Comparison of ENCODE assay signal across 9 cellular contexts in the genomic region with DNA sequence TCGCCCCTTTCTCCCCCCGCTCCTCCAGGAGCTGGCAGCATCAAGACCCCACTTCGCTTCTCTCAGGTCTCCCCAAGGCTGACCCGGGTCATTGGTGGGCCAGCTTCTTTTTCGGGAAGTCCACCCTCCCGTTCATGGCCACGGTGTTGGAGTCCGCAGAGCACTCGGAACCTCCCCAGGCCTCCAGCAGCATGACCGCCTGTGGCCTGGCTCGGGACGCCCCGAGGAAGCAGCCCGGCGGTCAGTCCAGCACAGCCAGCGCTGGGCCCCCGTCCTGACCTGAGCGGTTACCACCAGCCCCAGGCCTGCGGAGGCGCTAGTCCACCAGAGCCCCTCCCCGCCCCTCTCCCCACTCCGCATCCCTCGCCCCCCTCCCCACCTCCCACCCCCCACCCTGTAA. TPM values are rescaled to one million over a fixed set of nuclear protein-coding genes. Genes with fewer than 3 reads are reported as not detected.
A peak's percentile ranks its signal among the peaks of the same experiment; 100 is the strongest.
DNase-seq lines count a peak whose midpoint lies in the region; ATAC-seq and TF ChIP-seq lines count a peak whose summit lies in the region.
"Had no signal": no experiment of that assay in that cellular context is flagged by ENCODE, and none has a peak within 500 bp of the region (broad histone marks: within the 10 kb centered on the region; RNA-seq: fewer than 3 reads in every experiment).

No MANE protein-coding gene starts in this region.

- peaks cover 14 to 54% (median 33%) of the 10 kb centered on the region in 6 donors for H3K4me1 ChIP-seq in spleen

- H3K36me3 ChIP-seq in spleen: peaks cover 0 to 25% (median 8%) of the 10 kb centered on the region in 6 donors

- H3K27me3 ChIP-seq in spleen (replicated peaks in 1 of 7): peaks cover 0 to 23% (median 0%) of the 10 kb centered on the region in 7 donors

- 45 to 73% (median 65%) methylated on average over 14 to 23 of the region's 23 CpGs for WGBS in spleen, 5 donors

- TF ChIP-seq CTCF in HFF-Myc (IDR thresholded peaks at IDR 0.05; ENCODE audit: low read depth, low read length, missing control alignments) (no peak), spleen (IDR thresholded peaks at IDR 0.05 in 8 of 11, conservative IDR thresholded peaks at IDR 0.05 in 3 of 11) (no peak)

- DNase-seq in HFF-Myc (ENCODE audit: extremely low read depth, low read depth): no peak
- peak; percentile 72 for DNase-seq in iPS-NIHi11 (ENCODE audit: low spot score)
- DNase-seq in spleen: peak; percentile 82
- no peak for DNase-seq in NCI-H2029 (lab: John Stamatoyannopoulos, UW)
- no peak for DNase-seq in foreskin melanocyte

- peaks cover 0 to 12% (median 8%) of the 10 kb centered on the region in 8 donors for H3K9me3 ChIP-seq in spleen

- TF ChIP-seq POLR2A in spleen (IDR thresholded peaks at IDR 0.05): no peak

- peak overlapping the region; percentile 92 for H3K27ac ChIP-seq in angular gyrus (ENCODE audit: low read depth, low read length)
- peak overlapping the region in 3 of 8 donors; percentile 92 to 96 (median 94) for H3K27ac ChIP-seq in spleen

- H3K4me3 ChIP-seq in HFF-Myc (replicated peaks; ENCODE audit: low read depth, low read length) (peak overlapping the region; percentile 70), spleen (peak overlapping the region; percentile 78 to 97 (median 88))

- intact Hi-C loops in spleen (cut with DNase I; ENCODE audit: low total_unique reads): no loop called here

- ATAC-seq in GM19035 (IDR thresholded peaks at IDR 0.05; ENCODE audit: unreplicated experiment) (no peak), HG02610 (IDR thresholded peaks at IDR 0.05; ENCODE audit: unreplicated experiment) (no peak)

RNA-seq across cellular contexts. Expression of a gene that starts 1.0 kb away (rescaled TPM):
- 100 to 1,000 TPM in 4 of 7 donors, 10 to 100 TPM in 3; 68.8 to 167 (median 105) TPM for total RNA-seq in spleen
- 100 to 1,000 TPM; 123 to 275 (median 186) TPM for polyA plus RNA-seq in spleen

RNA-seq across cellular contexts. Expression of a gene that starts 15.6 kb away (rescaled TPM):
- 1 to 10 TPM in 1 of 7 donors, under 1 TPM in 6; 0.20 to 1.0 (median 0.77) TPM for total RNA-seq in spleen
- under 1 TPM; 0.55 to 0.72 (median 0.64) TPM for polyA plus RNA-seq in spleen

RNA-seq across cellular contexts. Expression of a gene that starts 22.7 kb away (rescaled TPM):
- 1 to 10 TPM in 3 of 7 donors, under 1 TPM in 4; 0.39 to 1.4 (median 0.54) TPM for total RNA-seq in spleen
- under 1 TPM; 0.48 to 0.57 (median 0.53) TPM for polyA plus RNA-seq in spleen

RNA-seq across cellular contexts. Expression of a gene that starts 25.9 kb away (rescaled TPM):
- 1 to 10 TPM in 4 of 7 donors, under 1 TPM in 1, not detected in 2; 0.46 to 1.5 (median 1.2) TPM for total RNA-seq in spleen
- under 1 TPM; 0.07 to 0.19 (median 0.12) TPM for polyA plus RNA-seq in spleen
- total RNA-seq: dermis microvascular lymphatic vessel endothelial cell had no signal

RNA-seq across cellular contexts. Expression of a gene that starts 32.4 kb away (rescaled TPM):
- 1 to 10 TPM in 4 of 7 donors, under 1 TPM in 3; 0.33 to 2.0 (median 1.0) TPM for total RNA-seq in spleen
- 1 to 10 TPM in 1 of 3 donors, under 1 TPM in 2; 0.91 to 1.8 (median 0.98) TPM for polyA plus RNA-seq in spleen

Comparison
In these comparisons a context has a peak if more than half of its experiments do, and no peak if none do; other contexts are left out.
1. DNase-seq: peak in iPS-NIHi11 (single experiment) and spleen (single experiment); none in HFF-Myc (single experiment), NCI-H2029 (single experiment) and foreskin melanocyte (single experiment).